1 cellular context compared by ENCODE assay signal in genomic region chr9:34457266-34458012, GRCh38.
TF ChIP-seq lines count a peak whose summit lies in the region.

No MANE protein-coding gene starts in this region.

TF ChIP-seq in HEK293, 187 proteins besides CTCF, POLR2A, EP300 and RAD21 (continued from another document and continues in another):
- TF ChIP-seq ZNF629 (tag by site-specific recombination; IDR thresholded peaks at IDR 0.05) (peak; percentile 94), KLF8 (tag by site-specific recombination; IDR thresholded peaks at IDR 0.05) (no peak), ZSCAN23 (tag by site-specific recombination; IDR thresholded peaks at IDR 0.05) (no peak), ZNF561 (tag by site-specific recombination; IDR thresholded peaks at IDR 0.05; ENCODE audit: borderline replicate concordance) (no peak; the same call in 1 of the 2 replicates), MZF1 (tag by site-specific recombination; IDR thresholded peaks at IDR 0.05; ENCODE audit: borderline replicate concordance) (no peak), GLI2 (tag by site-specific recombination; IDR thresholded peaks at IDR 0.05; ENCODE audit: borderline replicate concordance, low read depth) (no peak), KLF16 (tag by site-specific recombination; IDR thresholded peaks at IDR 0.05) (peak; percentile 79; the same call in 1 of the 2 replicates), GLI4 (tag by site-specific recombination; IDR thresholded peaks at IDR 0.05) (no peak), ZBTB1 (tag by site-specific recombination; IDR thresholded peaks at IDR 0.05) (no peak), KLF17 (tag by site-specific recombination; IDR thresholded peaks at IDR 0.05) (peak; percentile 59; the same call in 1 of the 2 replicates), ZNF114 (tag by site-specific recombination; IDR thresholded peaks at IDR 0.05) (no peak), ZNF19 (tag by site-specific recombination; IDR thresholded peaks at IDR 0.05; ENCODE audit: low read depth) (no peak), ZNF26 (tag by site-specific recombination; IDR thresholded peaks at IDR 0.05) (no peak), YY2 (tag by site-specific recombination; IDR thresholded peaks at IDR 0.05) (no peak), ZNF362 (tag by site-specific recombination; IDR thresholded peaks at IDR 0.05) (no peak), ZNF416 (tag by site-specific recombination; IDR thresholded peaks at IDR 0.05) (no peak), ZNF24 (tag by site-specific recombination; IDR thresholded peaks at IDR 0.05) (peak; percentile 84; the same call in 1 of the 2 replicates), ZNF394 (tag by site-specific recombination; IDR thresholded peaks at IDR 0.05; ENCODE audit: borderline replicate concordance) (peak; percentile 32; the same call in 1 of the 2 replicates), ZNF157 (tag by site-specific recombination; IDR thresholded peaks at IDR 0.05) (no peak), ZNF514 (tag by site-specific recombination; IDR thresholded peaks at IDR 0.05) (no peak), ZNF112 (tag by site-specific recombination; IDR thresholded peaks at IDR 0.05) (no peak), ZNF350 (tag by site-specific recombination; IDR thresholded peaks at IDR 0.05) (no peak), ZNF426 (tag by site-specific recombination; IDR thresholded peaks at IDR 0.05) (no peak), BCL11A (tag by site-specific recombination; IDR thresholded peaks at IDR 0.05; ENCODE audit: low read depth) (no peak; the same call in none of the 2 replicates), ZNF610 (tag by site-specific recombination; IDR thresholded peaks at IDR 0.05; ENCODE audit: borderline replicate concordance) (no peak), ZSCAN4 (tag by site-specific recombination; IDR thresholded peaks at IDR 0.05) (no peak; the same call in 1 of the 2 replicates), ZNF266 (tag by site-specific recombination; IDR thresholded peaks at IDR 0.05; ENCODE audit: low read depth) (no peak), ZNF544 (tag by site-specific recombination; IDR thresholded peaks at IDR 0.05) (no peak), ZNF785 (tag by site-specific recombination; IDR thresholded peaks at IDR 0.05) (no peak), ZNF791 (tag by site-specific recombination; IDR thresholded peaks at IDR 0.05) (no peak), ZNF707 (tag by site-specific recombination; IDR thresholded peaks at IDR 0.05) (no peak), ZNF670 (tag by site-specific recombination; IDR thresholded peaks at IDR 0.05; ENCODE audit: low read depth) (no peak), PATZ1 (tag by site-specific recombination; IDR thresholded peaks at IDR 0.05) (peak; percentile 93), SCRT1 (tag by site-specific recombination; IDR thresholded peaks at IDR 0.05; ENCODE audit: borderline replicate concordance) (no peak), ZNF549 (tag by site-specific recombination; IDR thresholded peaks at IDR 0.05) (no peak), ZFP69B (tag by site-specific recombination; IDR thresholded peaks at IDR 0.05) (0 out of 2 replicates have a peak, but pooled peaks have one; percentile 61), ZNF404 (tag by site-specific recombination; IDR thresholded peaks at IDR 0.05) (no peak), ZIC2 (tag by site-specific recombination; IDR thresholded peaks at IDR 0.05) (peak; percentile 35; the same call in 1 of the 2 replicates), RBAK (tag by site-specific recombination; IDR thresholded peaks at IDR 0.05) (no peak), GFI1B (tag by site-specific recombination; IDR thresholded peaks at IDR 0.05) (no peak), FEZF1 (tag by site-specific recombination; IDR thresholded peaks at IDR 0.05) (no peak), MEIS1 (CRISPR knock-in tag; IDR thresholded peaks at IDR 0.05; ENCODE audit: borderline replicate concordance) (no peak), ZNF341 (tag by site-specific recombination; IDR thresholded peaks at IDR 0.05; ENCODE audit: low read depth) (peak; percentile 76), PRDM1 (tag by site-specific recombination; IDR thresholded peaks at IDR 0.05) (no peak)
- TF ChIP-seq, protein P1, sequence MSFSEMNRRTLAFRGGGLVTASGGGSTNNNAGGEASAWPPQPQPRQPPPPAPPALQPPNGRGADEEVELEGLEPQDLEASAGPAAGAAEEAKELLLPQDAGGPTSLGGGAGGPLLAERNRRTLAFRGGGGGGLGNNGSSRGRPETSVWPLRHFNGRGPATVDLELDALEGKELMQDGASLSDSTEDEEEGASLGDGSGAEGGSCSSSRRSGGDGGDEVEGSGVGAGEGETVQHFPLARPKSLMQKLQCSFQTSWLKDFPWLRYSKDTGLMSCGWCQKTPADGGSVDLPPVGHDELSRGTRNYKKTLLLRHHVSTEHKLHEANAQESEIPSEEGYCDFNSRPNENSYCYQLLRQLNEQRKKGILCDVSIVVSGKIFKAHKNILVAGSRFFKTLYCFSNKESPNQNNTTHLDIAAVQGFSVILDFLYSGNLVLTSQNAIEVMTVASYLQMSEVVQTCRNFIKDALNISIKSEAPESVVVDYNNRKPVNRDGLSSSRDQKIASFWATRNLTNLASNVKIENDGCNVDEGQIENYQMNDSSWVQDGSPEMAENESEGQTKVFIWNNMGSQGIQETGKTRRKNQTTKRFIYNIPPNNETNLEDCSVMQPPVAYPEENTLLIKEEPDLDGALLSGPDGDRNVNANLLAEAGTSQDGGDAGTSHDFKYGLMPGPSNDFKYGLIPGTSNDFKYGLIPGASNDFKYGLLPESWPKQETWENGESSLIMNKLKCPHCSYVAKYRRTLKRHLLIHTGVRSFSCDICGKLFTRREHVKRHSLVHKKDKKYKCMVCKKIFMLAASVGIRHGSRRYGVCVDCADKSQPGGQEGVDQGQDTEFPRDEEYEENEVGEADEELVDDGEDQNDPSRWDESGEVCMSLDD (tag by site-specific recombination; IDR thresholded peaks at IDR 0.05): peak; percentile 58; the same call in 1 of the 2 replicates
- TF ChIP-seq, protein P2, sequence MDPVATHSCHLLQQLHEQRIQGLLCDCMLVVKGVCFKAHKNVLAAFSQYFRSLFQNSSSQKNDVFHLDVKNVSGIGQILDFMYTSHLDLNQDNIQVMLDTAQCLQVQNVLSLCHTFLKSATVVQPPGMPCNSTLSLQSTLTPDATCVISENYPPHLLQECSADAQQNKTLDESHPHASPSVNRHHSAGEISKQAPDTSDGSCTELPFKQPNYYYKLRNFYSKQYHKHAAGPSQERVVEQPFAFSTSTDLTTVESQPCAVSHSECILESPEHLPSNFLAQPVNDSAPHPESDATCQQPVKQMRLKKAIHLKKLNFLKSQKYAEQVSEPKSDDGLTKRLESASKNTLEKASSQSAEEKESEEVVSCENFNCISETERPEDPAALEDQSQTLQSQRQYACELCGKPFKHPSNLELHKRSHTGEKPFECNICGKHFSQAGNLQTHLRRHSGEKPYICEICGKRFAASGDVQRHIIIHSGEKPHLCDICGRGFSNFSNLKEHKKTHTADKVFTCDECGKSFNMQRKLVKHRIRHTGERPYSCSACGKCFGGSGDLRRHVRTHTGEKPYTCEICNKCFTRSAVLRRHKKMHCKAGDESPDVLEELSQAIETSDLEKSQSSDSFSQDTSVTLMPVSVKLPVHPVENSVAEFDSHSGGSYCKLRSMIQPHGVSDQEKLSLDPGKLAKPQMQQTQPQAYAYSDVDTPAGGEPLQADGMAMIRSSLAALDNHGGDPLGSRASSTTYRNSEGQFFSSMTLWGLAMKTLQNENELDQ (tag by site-specific recombination; IDR thresholded peaks at IDR 0.05; ENCODE audit: low read depth): no peak
- TF ChIP-seq, protein P3, sequence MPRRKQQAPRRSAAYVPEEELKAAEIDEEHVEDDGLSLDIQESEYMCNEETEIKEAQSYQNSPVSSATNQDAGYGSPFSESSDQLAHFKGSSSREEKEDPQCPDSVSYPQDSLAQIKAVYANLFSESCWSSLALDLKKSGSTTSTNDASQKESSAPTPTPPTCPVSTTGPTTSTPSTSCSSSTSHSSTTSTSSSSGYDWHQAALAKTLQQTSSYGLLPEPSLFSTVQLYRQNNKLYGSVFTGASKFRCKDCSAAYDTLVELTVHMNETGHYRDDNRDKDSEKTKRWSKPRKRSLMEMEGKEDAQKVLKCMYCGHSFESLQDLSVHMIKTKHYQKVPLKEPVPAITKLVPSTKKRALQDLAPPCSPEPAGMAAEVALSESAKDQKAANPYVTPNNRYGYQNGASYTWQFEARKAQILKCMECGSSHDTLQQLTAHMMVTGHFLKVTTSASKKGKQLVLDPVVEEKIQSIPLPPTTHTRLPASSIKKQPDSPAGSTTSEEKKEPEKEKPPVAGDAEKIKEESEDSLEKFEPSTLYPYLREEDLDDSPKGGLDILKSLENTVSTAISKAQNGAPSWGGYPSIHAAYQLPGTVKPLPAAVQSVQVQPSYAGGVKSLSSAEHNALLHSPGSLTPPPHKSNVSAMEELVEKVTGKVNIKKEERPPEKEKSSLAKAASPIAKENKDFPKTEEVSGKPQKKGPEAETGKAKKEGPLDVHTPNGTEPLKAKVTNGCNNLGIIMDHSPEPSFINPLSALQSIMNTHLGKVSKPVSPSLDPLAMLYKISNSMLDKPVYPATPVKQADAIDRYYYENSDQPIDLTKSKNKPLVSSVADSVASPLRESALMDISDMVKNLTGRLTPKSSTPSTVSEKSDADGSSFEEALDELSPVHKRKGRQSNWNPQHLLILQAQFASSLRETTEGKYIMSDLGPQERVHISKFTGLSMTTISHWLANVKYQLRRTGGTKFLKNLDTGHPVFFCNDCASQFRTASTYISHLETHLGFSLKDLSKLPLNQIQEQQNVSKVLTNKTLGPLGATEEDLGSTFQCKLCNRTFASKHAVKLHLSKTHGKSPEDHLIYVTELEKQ (tag by site-specific recombination; IDR thresholded peaks at IDR 0.05; ENCODE audit: borderline replicate concordance): no peak; the same call in 1 of the 2 replicates
- TF ChIP-seq, protein P4, sequence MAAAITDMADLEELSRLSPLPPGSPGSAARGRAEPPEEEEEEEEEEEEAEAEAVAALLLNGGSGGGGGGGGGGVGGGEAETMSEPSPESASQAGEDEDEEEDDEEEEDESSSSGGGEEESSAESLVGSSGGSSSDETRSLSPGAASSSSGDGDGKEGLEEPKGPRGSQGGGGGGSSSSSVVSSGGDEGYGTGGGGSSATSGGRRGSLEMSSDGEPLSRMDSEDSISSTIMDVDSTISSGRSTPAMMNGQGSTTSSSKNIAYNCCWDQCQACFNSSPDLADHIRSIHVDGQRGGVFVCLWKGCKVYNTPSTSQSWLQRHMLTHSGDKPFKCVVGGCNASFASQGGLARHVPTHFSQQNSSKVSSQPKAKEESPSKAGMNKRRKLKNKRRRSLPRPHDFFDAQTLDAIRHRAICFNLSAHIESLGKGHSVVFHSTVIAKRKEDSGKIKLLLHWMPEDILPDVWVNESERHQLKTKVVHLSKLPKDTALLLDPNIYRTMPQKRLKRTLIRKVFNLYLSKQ (tag by site-specific recombination; IDR thresholded peaks at IDR 0.05; ENCODE audit: borderline replicate concordance): no peak
